In the genomic region with DNA sequence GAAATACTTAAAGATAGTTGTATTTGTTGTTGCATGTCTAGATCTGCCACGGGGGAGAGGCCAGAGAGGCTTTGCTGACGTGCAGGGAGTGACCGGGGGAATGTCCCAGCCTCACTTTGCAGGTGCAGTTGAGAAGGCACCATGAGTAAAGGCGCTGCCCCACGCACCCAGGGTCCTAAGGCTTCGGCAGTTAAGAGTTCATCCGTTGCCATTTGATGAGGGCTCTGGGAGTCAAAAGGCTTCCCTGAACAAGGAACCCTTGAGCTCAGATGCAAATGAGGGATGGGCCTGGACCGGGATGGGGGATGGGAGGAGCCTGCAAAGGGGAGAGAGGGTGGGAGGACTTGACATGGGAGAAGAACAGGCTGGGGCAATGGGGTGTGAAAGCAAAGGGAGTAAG, we compare ENCODE assay signal across 13 cellular contexts. TPM values are rescaled to one million over a fixed set of nuclear protein-coding genes. Genes with fewer than 3 reads are reported as not detected.
DNase-seq lines count a peak whose midpoint lies in the region; ATAC-seq and TF ChIP-seq lines count a peak whose summit lies in the region.
"Had no signal": no experiment of that assay in that cellular context is flagged by ENCODE, and none has a peak within 500 bp of the region (broad histone marks: within the 10 kb centered on the region; RNA-seq: fewer than 3 reads in every experiment).

No MANE protein-coding gene starts in this region.

- H3K4me3 Mint-ChIP-seq in activated T-cell treated with anti-CD3 and anti-CD28 coated beads, Interleukin-2, amount 50 U/mL, for 24 hours: no peak overlapping the region
- H3K4me3 Mint-ChIP-seq in endodermal cell: no peak overlapping the region
- peak overlapping the region; percentile 11 to 28 for H3K4me3 Mint-ChIP-seq in stimulated activated naive B cell treated with anti-CD40 and anti-IgM and Interleukin-4, amounts not matched to agents 10 μg/mL and 1 μg/mL and 100 μg/mL, for 72 hours
- H3K4me3 Mint-ChIP-seq: activated CD8-positive, alpha-beta T cell treated with anti-CD3 and anti-CD28 coated beads for 36 hours; central memory CD8-positive, alpha-beta T cell had no signal

- H3K27me3 ChIP-seq in endodermal cell (ENCODE audit: control insufficient read depth, insufficient read depth, low read length, poor library complexity, severe bottlenecking): no peaks in the 10 kb centered on the region
- H3K27me3 ChIP-seq: heart right ventricle had no signal

- WGBS in endodermal cell (ENCODE audit: insufficient coverage in 1 of 2, insufficient read length in 1 of 2), 2 experiments: 82 to 92% methylated on average over 7 to 8 of the region's 8 CpGs

- H3K9me3 Mint-ChIP-seq in activated T-cell treated with anti-CD3 and anti-CD28 coated beads, Interleukin-2, amount 50 U/mL, for 24 hours: peaks cover 45% of the 10 kb centered on the region
- H3K9me3 Mint-ChIP-seq in endodermal cell: peaks cover 17% of the 10 kb centered on the region
- peaks cover 8 to 17% of the 10 kb centered on the region in 2 donors for H3K9me3 Mint-ChIP-seq in stimulated activated naive B cell treated with anti-CD40 and anti-IgM and Interleukin-4, amounts not matched to agents 10 μg/mL and 1 μg/mL and 100 μg/mL, for 72 hours
- H3K9me3 Mint-ChIP-seq: central memory CD8-positive, alpha-beta T cell had no signal

- H3K27me3 Mint-ChIP-seq in activated T-cell treated with anti-CD3 and anti-CD28 coated beads, Interleukin-2, amount 50 U/mL, for 24 hours: no peaks in the 10 kb centered on the region
- no peaks in the 10 kb centered on the region for H3K27me3 Mint-ChIP-seq in endodermal cell (ENCODE audit: insufficient read depth)
- no peaks in the 10 kb centered on the region for H3K27me3 Mint-ChIP-seq in stimulated activated naive B cell treated with anti-CD40 and anti-IgM and Interleukin-4, amounts not matched to agents 10 μg/mL and 1 μg/mL and 100 μg/mL, for 72 hours
- H3K27me3 Mint-ChIP-seq: activated CD8-positive, alpha-beta T cell treated with anti-CD3 and anti-CD28 coated beads for 36 hours; central memory CD8-positive, alpha-beta T cell had no signal

- no peak for TF ChIP-seq CTCF in endodermal cell (conservative IDR thresholded peaks at IDR 0.05)

- H3K36me3 Mint-ChIP-seq in activated T-cell treated with anti-CD3 and anti-CD28 coated beads, Interleukin-2, amount 50 U/mL, for 24 hours (ENCODE audit: low read depth): peaks cover 78% of the 10 kb centered on the region
- H3K36me3 Mint-ChIP-seq in endodermal cell (ENCODE audit: low read depth): peaks cover 19% of the 10 kb centered on the region
- peaks cover 21 to 61% of the 10 kb centered on the region in 2 donors for H3K36me3 Mint-ChIP-seq in stimulated activated naive B cell treated with anti-CD40 and anti-IgM and Interleukin-4, amounts not matched to agents 10 μg/mL and 1 μg/mL and 100 μg/mL, for 72 hours

- H3K4me1 Mint-ChIP-seq in activated T-cell treated with anti-CD3 and anti-CD28 coated beads, Interleukin-2, amount 50 U/mL, for 24 hours (ENCODE audit: low read depth): peaks cover 76% of the 10 kb centered on the region
- H3K4me1 Mint-ChIP-seq in endodermal cell: peaks cover 6% of the 10 kb centered on the region
- H3K4me1 Mint-ChIP-seq in stimulated activated naive B cell treated with anti-CD40 and anti-IgM and Interleukin-4, amounts not matched to agents 10 μg/mL and 1 μg/mL and 100 μg/mL, for 72 hours: peaks cover 51 to 64% of the 10 kb centered on the region in 2 donors

- peaks cover 5% of the 10 kb centered on the region for H3K36me3 ChIP-seq in endodermal cell (ENCODE audit: control insufficient read depth, insufficient read depth, low read length)
- H3K36me3 ChIP-seq: heart right ventricle had no signal

- H3K4me3 ChIP-seq in endodermal cell (ENCODE audit: low read length): no peak overlapping the region
- H3K4me3 ChIP-seq: A549, heart right ventricle had no signal

- peak overlapping the region; percentile 51 for H3K27ac Mint-ChIP-seq in activated T-cell treated with anti-CD3 and anti-CD28 coated beads, Interleukin-2, amount 50 U/mL, for 24 hours
- no peak overlapping the region for H3K27ac Mint-ChIP-seq in endodermal cell
- peak overlapping the region; percentile 92 for H3K27ac Mint-ChIP-seq in stimulated activated naive B cell treated with anti-CD40 and anti-IgM and Interleukin-4, amounts not matched to agents 10 μg/mL and 1 μg/mL and 100 μg/mL, for 72 hours

- no peaks in the 10 kb centered on the region for H3K4me1 ChIP-seq in endodermal cell (ENCODE audit: control insufficient read depth, insufficient read depth, low read length)
- H3K4me1 ChIP-seq: A549 had no signal

- peak; percentile 66 for ATAC-seq in HG02798 (IDR thresholded peaks at IDR 0.05; ENCODE audit: poor library complexity, unreplicated experiment)
- peak; percentile 84 to 97 for ATAC-seq in stimulated activated naive B cell treated with anti-CD40 and anti-IgM and Interleukin-4, amounts not matched to agents 10 μg/mL and 1 μg/mL and 100 μg/mL, for 72 hours (replicated peaks)
- no peak for ATAC-seq in HG03457 (IDR thresholded peaks at IDR 0.05; ENCODE audit: unreplicated experiment)
- ATAC-seq: activated CD8-positive, alpha-beta T cell treated with anti-CD3 and anti-CD28 coated beads for 36 hours had no signal

- no peak overlapping the region for H3K9ac ChIP-seq in endodermal cell (ENCODE audit: extremely low read depth, low read length, poor library complexity, severe bottlenecking)

- H3K27ac ChIP-seq in endodermal cell (ENCODE audit: low read depth, low read length): no peak overlapping the region
- H3K27ac ChIP-seq: A549, heart right ventricle had no signal

- DNase-seq in activated T-cell treated with anti-CD3 and anti-CD28 coated beads, Interleukin-2, amount 50 U/mL, for 24 hours: no peak
- DNase-seq in activated T-cell treated with anti-CD3 and anti-CD28 coated beads, Interleukin-2, amount 50 U/mL, for 1 hour: no peak
- DNase-seq in endodermal cell (peak; percentile 51), kidney tubule cell (ENCODE audit: low spot score) (no peak), NCI-H345 (lab: John Stamatoyannopoulos, UW) (no peak)
- peak; percentile 47 for DNase-seq in stimulated activated naive B cell treated with anti-CD40 and anti-IgM and Interleukin-4, amounts not matched to agents 10 μg/mL and 1 μg/mL and 100 μg/mL, for 72 hours
- DNase-seq: activated CD8-positive, alpha-beta T cell treated with anti-CD3 and anti-CD28 coated beads for 36 hours; heart right ventricle; occipital lobe had no signal

- H3K9me3 ChIP-seq in endodermal cell (ENCODE audit: control insufficient read depth, low read length): peaks cover 20% of the 10 kb centered on the region

RNA-seq across cellular contexts. Expression of a gene that starts 20.4 kb away (rescaled TPM):
- total RNA-seq in endodermal cell: 10 to 100 TPM; 35.5 to 37.5 TPM
- polyA plus RNA-seq in endodermal cell (2013, experiment 1 of 2): 36.0 TPM
- polyA plus RNA-seq in endodermal cell (2013, experiment 2 of 2): 35.4 TPM

Comparison
In these comparisons a context has a peak if more than half of its experiments do, and no peak if none do; other contexts are left out.
1. DNase-seq: peak in endodermal cell (single experiment) and stimulated activated naive B cell treated with anti-CD40 and anti-IgM and Interleukin-4, amounts not matched to agents 10 μg/mL and 1 μg/mL and 100 μg/mL, for 72 hours (single experiment); none in activated T-cell treated with anti-CD3 and anti-CD28 coated beads, Interleukin-2, amount 50 U/mL, for 24 hours (single experiment), activated T-cell treated with anti-CD3 and anti-CD28 coated beads, Interleukin-2, amount 50 U/mL, for 1 hour (single experiment), kidney tubule cell (single experiment) and NCI-H345 (single experiment).
2. H3K4me3 Mint-ChIP-seq: peak in stimulated activated naive B cell treated with anti-CD40 and anti-IgM and Interleukin-4, amounts not matched to agents 10 μg/mL and 1 μg/mL and 100 μg/mL, for 72 hours (2 of 2); none in activated T-cell treated with anti-CD3 and anti-CD28 coated beads, Interleukin-2, amount 50 U/mL, for 24 hours (single experiment) and endodermal cell (single experiment).